Comparison of ENCODE assay signal across 16 cellular contexts in the genomic region with DNA sequence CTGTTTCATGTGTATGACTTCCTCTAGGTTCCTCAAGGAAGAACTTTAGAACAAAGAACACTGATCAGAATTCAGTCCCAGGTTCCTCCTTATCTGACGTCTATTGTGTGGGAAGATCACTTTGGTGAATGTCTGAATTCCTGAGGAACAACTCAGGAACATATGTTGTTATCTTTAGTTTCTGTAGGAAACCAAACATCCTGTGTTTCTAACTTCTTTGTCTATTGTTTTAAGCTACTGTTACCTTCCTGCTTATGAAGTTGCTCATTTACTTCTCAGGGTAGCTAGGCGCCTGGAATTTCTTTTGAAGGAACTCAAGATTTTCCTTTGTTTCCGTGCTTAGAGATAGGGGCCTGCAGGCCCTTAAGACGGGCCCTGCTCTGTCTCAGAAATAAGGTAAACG. TPM values are rescaled to one million over a fixed set of nuclear protein-coding genes. Genes with fewer than 3 reads are reported as not detected.
DNase-seq lines count a peak whose midpoint lies in the region; ATAC-seq, FAIRE-seq and TF ChIP-seq lines count a peak whose summit lies in the region.
"Had no signal": no experiment of that assay in that cellular context is flagged by ENCODE, and none has a peak within 500 bp of the region (broad histone marks: within the 10 kb centered on the region; RNA-seq: fewer than 3 reads in every experiment).

No MANE protein-coding gene starts in this region.

- H3K4me1 ChIP-seq in mammary epithelial cell (ENCODE audit: insufficient read depth, low read length), result peaks cover 11% of the 10 kb centered on the region
- H3K4me1 ChIP-seq in foreskin keratinocyte, result peaks cover 4% of the 10 kb centered on the region

- WGBS in mammary epithelial cell (ENCODE audit: low coverage, missing lambda C conversion rate), result 36% methylated on average over 5 of the region's 5 CpGs

- H3K27ac Mint-ChIP-seq in chondrocyte (ENCODE audit: unreplicated experiment), result no peak overlapping the region
- H3K27ac Mint-ChIP-seq: activated CD4-positive, alpha-beta T cell treated with anti-CD3 and anti-CD28 coated beads, Interleukin-2, amount 10 ng/mL, durations not matched to agents 24 days and 14 days; activated naive CD8-positive, alpha-beta T cell had no signal

- H3K79me2 ChIP-seq in mammary epithelial cell (ENCODE audit: insufficient read depth, low read length), result no peaks in the 10 kb centered on the region

- H4K20me1 ChIP-seq in mammary epithelial cell (ENCODE audit: insufficient read depth, low read length), result no peaks in the 10 kb centered on the region

- H3K27me3 ChIP-seq in mammary epithelial cell (ENCODE audit: insufficient read depth, low read length) (no peaks in the 10 kb centered on the region), foreskin keratinocyte (no peaks in the 10 kb centered on the region)

- no peaks in the 10 kb centered on the region for H3K9me3 ChIP-seq in mammary epithelial cell (replicated peaks; ENCODE audit: insufficient read depth, low read length)

- in situ Hi-C loops in mammary epithelial cell (cut with MboI; ENCODE audit: low sequenced_read_pairs in 2 of 2), result no loop called here

- TF ChIP-seq POLR2A in GM12892 (IDR thresholded peaks at IDR 0.05; ENCODE audit: low read depth, low read length), result no peak

- H3K4me1 Mint-ChIP-seq in chondrocyte (ENCODE audit: low read depth), result no peaks in the 10 kb centered on the region
- H3K4me1 Mint-ChIP-seq: activated CD4-positive, alpha-beta T cell treated with anti-CD3 and anti-CD28 coated beads, Interleukin-2, amount 10 ng/mL, durations not matched to agents 24 days and 14 days; nephron had no signal

- H3K36me3 Mint-ChIP-seq in chondrocyte (ENCODE audit: low read depth), result no peaks in the 10 kb centered on the region
- H3K36me3 Mint-ChIP-seq: activated naive CD8-positive, alpha-beta T cell had no signal

- CTCF ChIA-PET in mammary epithelial cell (lab: Charles Lee; ENCODE audit: low non-redundant PET), result no interaction called here

- peak overlapping the region; percentile 29 for H3K9ac ChIP-seq in mammary epithelial cell (ENCODE audit: insufficient read depth, low read length)

- H3K4me2 ChIP-seq in mammary epithelial cell (ENCODE audit: insufficient read depth, low read depth, low read length), result peak overlapping the region; percentile 47

- H3K36me3 ChIP-seq in mammary epithelial cell (ENCODE audit: insufficient read depth, low read length), result no peaks in the 10 kb centered on the region

- DNase-seq in LHCN-M2 (ENCODE audit: low read depth) (peak; percentile 12), mammary epithelial cell (peak; percentile 85), foreskin keratinocyte (peak; percentile 85 to 87), skeletal muscle cell (ENCODE audit: low read depth) (peak; percentile 54), GM12892 (ENCODE audit: insufficient read length) (no peak), chondrocyte (ENCODE audit: low spot score) (no peak)
- no peak for DNase-seq in activated T-cell treated with anti-CD3 and anti-CD28 coated beads, Interleukin-2, amount 50 U/mL, for 48 hours
- DNase-seq: activated CD4-positive, alpha-beta T cell treated with anti-CD3 and anti-CD28 coated beads, Interleukin-2, amount 10 ng/mL, durations not matched to agents 24 days and 14 days; DMS79 treated with DMSO at 0.1 percent for 48 hours; NCI-H1417 had no signal

- no peak overlapping the region for H3K4me3 ChIP-seq in mammary epithelial cell (replicated peaks in 1 of 3; ENCODE audit: insufficient read depth in 1 of 3, low read depth in 2 of 3, low read length in 3 of 3)
- no peak overlapping the region for H3K4me3 ChIP-seq in skeletal muscle cell (ENCODE audit: low read depth, low read length)

- ATAC-seq in foreskin keratinocyte, result peak; percentile 98

- no peaks in the 10 kb centered on the region for H3K27me3 Mint-ChIP-seq in chondrocyte (ENCODE audit: low read depth)
- H3K27me3 Mint-ChIP-seq: activated CD4-positive, alpha-beta T cell treated with anti-CD3 and anti-CD28 coated beads, Interleukin-2, amount 10 ng/mL, durations not matched to agents 24 days and 14 days; activated naive CD8-positive, alpha-beta T cell had no signal

- FAIRE-seq in GM12892 (lab: Jason Lieb, UNC), result no peak

- no peak for TF ChIP-seq CTCF in mammary epithelial cell (conservative IDR thresholded peaks at IDR 0.05 in 1 of 2, IDR thresholded peaks at IDR 0.05 in 1 of 2; ENCODE audit: extremely low read depth in 1 of 2, insufficient read depth in 1 of 2, low read depth in 1 of 2, low read length in 2 of 2)
- TF ChIP-seq CTCF in foreskin keratinocyte (conservative IDR thresholded peaks at IDR 0.05), result no peak
- TF ChIP-seq CTCF in chondrocyte (IDR thresholded peaks at IDR 0.05), result no peak

- BruUV-seq in mammary epithelial cell (replicated peaks; lab: Mats Ljungman, UMichigan), result no TSS peak

- H3K4me3 Mint-ChIP-seq in chondrocyte (ENCODE audit: unreplicated experiment), result no peak overlapping the region
- H3K4me3 Mint-ChIP-seq: activated CD4-positive, alpha-beta T cell treated with anti-CD3 and anti-CD28 coated beads, Interleukin-2, amount 10 ng/mL, durations not matched to agents 24 days and 14 days; activated naive CD8-positive, alpha-beta T cell; nephron had no signal

- dilution Hi-C loops in mammary epithelial cell (cut with HindIII; ENCODE audit: low sequenced_read_pairs), result no loop called here

- H3K9me3 Mint-ChIP-seq in chondrocyte (ENCODE audit: low read depth), result peaks cover 16% of the 10 kb centered on the region
- H3K9me3 Mint-ChIP-seq: activated CD4-positive, alpha-beta T cell treated with anti-CD3 and anti-CD28 coated beads, Interleukin-2, amount 10 ng/mL, durations not matched to agents 24 days and 14 days had no signal

- peak overlapping the region; percentile 96 for H3K27ac ChIP-seq in mammary epithelial cell (ENCODE audit: insufficient read depth, low read depth, low read length)
- H3K27ac ChIP-seq in foreskin keratinocyte, result peak overlapping the region; percentile 93
- H3K27ac ChIP-seq: C4-2B had no signal

- intact Hi-C loops in mammary epithelial cell (cut with micrococcal nuclease), result no loop called here

- peak overlapping the region; percentile 63 for H2AFZ ChIP-seq in mammary epithelial cell (ENCODE audit: low read depth, low read length)

RNA-seq across cellular contexts. Expression of gene MAGEB5, which starts 46.2 kb away (rescaled TPM):
- total RNA-seq in LHCN-M2 (2014; rRNA removed) (not detected in 2 replicates), mammary epithelial cell (not detected), foreskin keratinocyte (not detected in 2 replicates), chondrocyte (not detected in 3 replicates)
- not detected for polyA plus RNA-seq in LHCN-M2 (2012)
- polyA plus RNA-seq in mammary epithelial cell (not detected), foreskin keratinocyte (not detected in 2 replicates)
- polyA minus RNA-seq in mammary epithelial cell, result not detected
- polyA plus RNA-seq in GM12892 (2012; ENCODE audit: missing spikeins), result not detected
- total RNA-seq: activated CD4-positive, alpha-beta T cell treated with anti-CD3 and anti-CD28 coated beads, Interleukin-2, amount 10 ng/mL, durations not matched to agents 24 days and 14 days; cerebellum; lung microvascular endothelial cell; temporal lobe had no signal

Comparison
In these comparisons a context has a peak if more than half of its experiments do, and no peak if none do; other contexts are left out.
1. DNase-seq: peak in LHCN-M2 (single experiment), mammary epithelial cell (single experiment), foreskin keratinocyte (2 of 2) and skeletal muscle cell (single experiment); none in GM12892 (single experiment), chondrocyte (single experiment) and activated T-cell treated with anti-CD3 and anti-CD28 coated beads, Interleukin-2, amount 50 U/mL, for 48 hours (0 of 2).